ENCODE assay signal across 19 cellular contexts in the genomic region with DNA sequence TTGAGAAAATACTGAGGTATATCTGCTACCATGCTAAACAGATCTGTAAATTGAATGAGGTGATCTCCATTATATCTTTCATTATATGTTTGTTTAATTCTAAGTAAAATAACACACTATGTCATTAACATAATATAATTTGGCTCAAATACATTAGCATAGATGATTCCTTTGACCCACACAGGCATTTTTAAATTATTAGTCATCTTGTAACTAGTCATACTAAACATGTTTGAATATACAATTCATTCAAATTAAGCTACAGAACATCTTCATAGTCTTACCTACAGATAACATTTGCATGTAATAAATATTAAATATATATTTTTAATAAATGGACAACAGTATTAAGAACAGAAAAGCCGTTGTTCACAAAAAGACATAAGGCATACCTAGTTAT. TPM values are rescaled to one million over a fixed set of nuclear protein-coding genes. Genes with fewer than 3 reads are reported as not detected.
"Had no signal": no experiment of that assay in that cellular context is flagged by ENCODE, and none has a peak within 500 bp of the region (broad histone marks: within the 10 kb centered on the region; RNA-seq: fewer than 3 reads in every experiment).

No MANE protein-coding gene starts in this region.

- H3K27ac Mint-ChIP-seq: activated CD8-positive, alpha-beta memory T cell treated with anti-CD3 and anti-CD28 coated beads, Interleukin-2, amount 10 ng/mL, durations not matched to agents 7 days and 5 days; activated naive CD4-positive, alpha-beta T cell treated with anti-CD3 and anti-CD28 coated beads, Interleukin-2, amount 50 U/mL, for 24 hours; activated T-cell treated with anti-CD3 and anti-CD28 coated beads, Interleukin-2, amount 50 U/mL, for 24 hours; mesothelial cell of epicardium; stimulated activated naive CD8-positive, alpha-beta T cell treated with anti-CD3 and anti-CD28 coated beads, Interleukin-15, amount 100 ng/mL, for 72 hours; type B pancreatic cell had no signal

- H3K4me3 ChIP-seq: adrenal gland, coronary artery, gastrocnemius medialis, heart left ventricle, lower lobe of right lung, prostate gland, right lobe of liver had no signal

- H3K27me3 ChIP-seq: adrenal gland, gastrocnemius medialis, heart left ventricle, right lobe of liver had no signal

- H3K36me3 Mint-ChIP-seq: activated CD8-positive, alpha-beta memory T cell treated with anti-CD3 and anti-CD28 coated beads, Interleukin-2, amount 10 ng/mL, durations not matched to agents 7 days and 5 days; activated naive CD4-positive, alpha-beta T cell treated with anti-CD3 and anti-CD28 coated beads, Interleukin-2, amount 50 U/mL, for 24 hours; mesothelial cell of epicardium; type B pancreatic cell had no signal

- H3K36me3 ChIP-seq: adrenal gland, gastrocnemius medialis, heart left ventricle, lower lobe of right lung, prostate gland, right lobe of liver had no signal

- ATAC-seq: activated CD8-positive, alpha-beta memory T cell treated with anti-CD3 and anti-CD28 coated beads, Interleukin-2, amount 10 ng/mL, durations not matched to agents 7 days and 5 days; gastrocnemius medialis; heart left ventricle; left colon; lower lobe of right lung; right lobe of liver; stimulated activated naive CD8-positive, alpha-beta T cell treated with anti-CD3 and anti-CD28 coated beads, Interleukin-15, amount 100 ng/mL, for 72 hours had no signal

- DNase-seq: activated CD4-positive, alpha-beta T cell treated with anti-CD3 and anti-CD28 coated beads for 1 hour; activated CD4-positive, alpha-beta T cell treated with anti-CD3 and anti-CD28 coated beads, Interleukin-2, amount 50 U/mL, for 4 hours; activated CD8-positive, alpha-beta memory T cell treated with anti-CD3 and anti-CD28 coated beads, Interleukin-2, amount 10 ng/mL, durations not matched to agents 7 days and 5 days; activated T-cell treated with anti-CD3 and anti-CD28 coated beads, Interleukin-2, amount 50 U/mL, for 24 hours; adrenal gland; central memory CD4-positive, alpha-beta T cell; gastrocnemius medialis; heart left ventricle; left colon; lower lobe of right lung; right lobe of liver; stimulated activated naive CD8-positive, alpha-beta T cell treated with anti-CD3 and anti-CD28 coated beads, Interleukin-15, amount 100 ng/mL, for 72 hours; T-helper 1 cell; T1000 had no signal

- H3K9me3 Mint-ChIP-seq: activated naive CD4-positive, alpha-beta T cell treated with anti-CD3 and anti-CD28 coated beads, Interleukin-2, amount 50 U/mL, for 24 hours; activated T-cell treated with anti-CD3 and anti-CD28 coated beads, Interleukin-2, amount 50 U/mL, for 24 hours; type B pancreatic cell had no signal

- H3K27me3 Mint-ChIP-seq: activated CD8-positive, alpha-beta memory T cell treated with anti-CD3 and anti-CD28 coated beads, Interleukin-2, amount 10 ng/mL, durations not matched to agents 7 days and 5 days; activated naive CD4-positive, alpha-beta T cell treated with anti-CD3 and anti-CD28 coated beads, Interleukin-2, amount 50 U/mL, for 24 hours; activated T-cell treated with anti-CD3 and anti-CD28 coated beads, Interleukin-2, amount 50 U/mL, for 24 hours; stimulated activated naive CD8-positive, alpha-beta T cell treated with anti-CD3 and anti-CD28 coated beads, Interleukin-15, amount 100 ng/mL, for 72 hours; type B pancreatic cell had no signal

- H3K4me1 Mint-ChIP-seq: activated CD8-positive, alpha-beta memory T cell treated with anti-CD3 and anti-CD28 coated beads, Interleukin-2, amount 10 ng/mL, durations not matched to agents 7 days and 5 days; activated naive CD4-positive, alpha-beta T cell treated with anti-CD3 and anti-CD28 coated beads, Interleukin-2, amount 50 U/mL, for 24 hours; stimulated activated naive CD8-positive, alpha-beta T cell treated with anti-CD3 and anti-CD28 coated beads, Interleukin-15, amount 100 ng/mL, for 72 hours had no signal

- H3K4me3 Mint-ChIP-seq: activated CD8-positive, alpha-beta memory T cell treated with anti-CD3 and anti-CD28 coated beads, Interleukin-2, amount 10 ng/mL, durations not matched to agents 7 days and 5 days; activated naive CD4-positive, alpha-beta T cell treated with anti-CD3 and anti-CD28 coated beads, Interleukin-2, amount 50 U/mL, for 24 hours; activated T-cell treated with anti-CD3 and anti-CD28 coated beads, Interleukin-2, amount 50 U/mL, for 24 hours; mesothelial cell of epicardium; stimulated activated naive CD8-positive, alpha-beta T cell treated with anti-CD3 and anti-CD28 coated beads, Interleukin-15, amount 100 ng/mL, for 72 hours; type B pancreatic cell had no signal

RNA-seq across cellular contexts. Expression of a gene that starts 52.7 kb away (rescaled TPM):
- total RNA-seq: activated CD8-positive, alpha-beta memory T cell treated with anti-CD3 and anti-CD28 coated beads, Interleukin-2, amount 10 ng/mL, durations not matched to agents 7 days and 5 days had no signal
